Comparison of ENCODE assay signal across 28 cellular contexts in genomic region chr11:30665067-30665466, GRCh38.
"Had no signal": no experiment of that assay in that cellular context is flagged by ENCODE, and none has a peak within 500 bp of the region (broad histone marks: within the 10 kb centered on the region; RNA-seq: fewer than 3 reads in every experiment).

No MANE protein-coding gene starts in this region.

- ATAC-seq: natural killer cell treated with Interleukin-12 subunit alpha and Interleukin-12 subunit beta and Interleukin-15 and Interleukin-18, amount 100 ng/mL, for 72 hours; psoas muscle; right cardiac atrium; right lobe of liver; stimulated activated effector memory CD8-positive, alpha-beta T cell treated with anti-CD3 and anti-CD28 coated beads, Interleukin-12 subunit alpha, Interleukin-12 subunit beta, amount 100 ng/mL, for 72 hours; stimulated activated naive B cell treated with anti-CD40 and anti-IgM and Interleukin-4, amounts not matched to agents 10 μg/mL and 1 μg/mL and 100 μg/mL, for 72 hours had no signal

- H3K9me3 Mint-ChIP-seq: natural killer cell treated with Interleukin-12 subunit alpha and Interleukin-12 subunit beta and Interleukin-15 and Interleukin-18, amount 100 ng/mL, for 72 hours had no signal

- H3K9me3 ChIP-seq: ovary, psoas muscle, right lobe of liver, thyroid gland, upper lobe of left lung, vagina had no signal

- H3K4me3 ChIP-seq: ovary, psoas muscle, right lobe of liver, sigmoid colon, stomach, thoracic aorta, thyroid gland, tibial nerve, upper lobe of left lung, vagina had no signal

- H2AFZ ChIP-seq: parathyroid adenoma had no signal

- H3K27me3 ChIP-seq: ovary, right lobe of liver, sigmoid colon, stomach, thyroid gland, tibial nerve, upper lobe of left lung, vagina had no signal

- H3K4me1 Mint-ChIP-seq: nephron progenitor cell; neural crest cell; stimulated activated effector memory CD8-positive, alpha-beta T cell treated with anti-CD3 and anti-CD28 coated beads, Interleukin-12 subunit alpha, Interleukin-12 subunit beta, amount 100 ng/mL, for 72 hours; stimulated activated naive B cell treated with anti-CD40 and anti-IgM and Interleukin-4, amounts not matched to agents 10 μg/mL and 1 μg/mL and 100 μg/mL, for 72 hours had no signal

- H3K79me2 ChIP-seq: parathyroid adenoma had no signal

- H3K27ac ChIP-seq: ovary, parathyroid adenoma, psoas muscle, right lobe of liver, sigmoid colon, stomach, thoracic aorta, thyroid gland, tibial nerve, upper lobe of left lung, vagina had no signal

- H3K4me1 ChIP-seq: parathyroid adenoma, psoas muscle, right lobe of liver, sigmoid colon, stomach, thyroid gland, tibial nerve, upper lobe of left lung, vagina had no signal

- H3K27ac Mint-ChIP-seq: natural killer cell treated with Interleukin-12 subunit alpha and Interleukin-12 subunit beta and Interleukin-15 and Interleukin-18, amount 100 ng/mL, for 72 hours; nephron progenitor cell; progenitor cell of endocrine pancreas; stimulated activated effector memory CD8-positive, alpha-beta T cell treated with anti-CD3 and anti-CD28 coated beads, Interleukin-12 subunit alpha, Interleukin-12 subunit beta, amount 100 ng/mL, for 72 hours; stimulated activated naive B cell treated with anti-CD40 and anti-IgM and Interleukin-4, amounts not matched to agents 10 μg/mL and 1 μg/mL and 100 μg/mL, for 72 hours; stimulated activated naive CD8-positive, alpha-beta T cell treated with anti-CD3 and anti-CD28 coated beads, Interleukin-15, Interleukin-2, amounts not matched to agents 100 ng/mL and 50 ng/mL, for 24 hours had no signal

- DNase-seq: nephron progenitor cell; occipital lobe; ovary; posterior cingulate gyrus; psoas muscle; right cardiac atrium; right lobe of liver; sigmoid colon; small intestine; stimulated activated CD4-positive, alpha-beta T cell treated with anti-CD3 and anti-CD28 coated beads, Interleukin-15, amount 100 ng/mL, for 24 hours; stimulated activated CD4-positive, alpha-beta T cell treated with anti-CD3 and anti-CD28 coated beads, Interleukin-2, amount 100 ng/mL, for 24 hours; stimulated activated CD4-positive, alpha-beta T cell treated with anti-CD3 and anti-CD28 coated beads, Interleukin-2, amount 100 ng/mL, for 48 hours; stimulated activated CD4-positive, alpha-beta T cell treated with anti-CD3 and anti-CD28 coated beads, Interleukin-4, amount 100 ng/mL, for 24 hours; stimulated activated naive B cell treated with anti-CD40 and anti-IgM and Interleukin-4, amounts not matched to agents 10 μg/mL and 1 μg/mL and 100 μg/mL, for 72 hours; stimulated activated naive CD4-positive, alpha-beta T cell treated with Interleukin-2 at 50 U/mL for 16 hours; stomach; thyroid gland; trophoblast cell; upper lobe of left lung had no signal

- H3K36me3 Mint-ChIP-seq: natural killer cell treated with Interleukin-12 subunit alpha and Interleukin-12 subunit beta and Interleukin-15 and Interleukin-18, amount 100 ng/mL, for 72 hours; stimulated activated effector memory CD8-positive, alpha-beta T cell treated with anti-CD3 and anti-CD28 coated beads, Interleukin-12 subunit alpha, Interleukin-12 subunit beta, amount 100 ng/mL, for 72 hours; stimulated activated naive B cell treated with anti-CD40 and anti-IgM and Interleukin-4, amounts not matched to agents 10 μg/mL and 1 μg/mL and 100 μg/mL, for 72 hours had no signal

- H3K4me3 Mint-ChIP-seq: natural killer cell treated with Interleukin-12 subunit alpha and Interleukin-12 subunit beta and Interleukin-15 and Interleukin-18, amount 100 ng/mL, for 72 hours; nephron progenitor cell; neural crest cell; stimulated activated effector memory CD8-positive, alpha-beta T cell treated with anti-CD3 and anti-CD28 coated beads, Interleukin-12 subunit alpha, Interleukin-12 subunit beta, amount 100 ng/mL, for 72 hours; stimulated activated naive B cell treated with anti-CD40 and anti-IgM and Interleukin-4, amounts not matched to agents 10 μg/mL and 1 μg/mL and 100 μg/mL, for 72 hours; stimulated activated naive CD8-positive, alpha-beta T cell treated with anti-CD3 and anti-CD28 coated beads, Interleukin-15, Interleukin-2, amounts not matched to agents 100 ng/mL and 50 ng/mL, for 24 hours had no signal

- H3K27me3 Mint-ChIP-seq: progenitor cell of endocrine pancreas; stimulated activated naive CD8-positive, alpha-beta T cell treated with anti-CD3 and anti-CD28 coated beads, Interleukin-15, Interleukin-2, amounts not matched to agents 100 ng/mL and 50 ng/mL, for 24 hours had no signal

- H3K36me3 ChIP-seq: ovary, right lobe of liver, sigmoid colon, stomach, thoracic aorta, thyroid gland, tibial nerve, upper lobe of left lung, vagina had no signal
